In the genomic region with DNA sequence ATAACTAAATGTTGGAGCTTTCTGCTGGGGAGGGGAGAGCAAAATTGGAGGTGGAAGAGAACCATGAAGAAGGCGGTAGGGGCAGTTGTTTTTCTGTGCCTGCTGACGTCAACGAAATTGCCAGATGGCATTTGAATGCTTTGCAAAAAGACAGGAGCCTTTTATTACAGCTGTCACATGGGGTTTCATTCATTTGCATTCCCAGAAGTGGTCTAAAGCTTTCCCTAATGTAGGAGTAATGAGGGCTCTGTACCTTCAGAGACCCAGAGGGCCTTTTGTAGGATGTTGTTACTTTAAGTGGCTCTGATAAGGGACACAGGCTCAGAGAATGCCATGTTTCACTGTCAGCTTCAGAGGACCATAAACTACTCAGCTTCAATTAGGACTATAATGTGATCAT, we compare ENCODE assay signal across 11 cellular contexts.
A peak's percentile ranks its signal among the peaks of the same experiment; 100 is the strongest.
DNase-seq lines count a peak whose midpoint lies in the region; ATAC-seq and TF ChIP-seq lines count a peak whose summit lies in the region.
"Had no signal": no experiment of that assay in that cellular context is flagged by ENCODE, and none has a peak within 500 bp of the region (broad histone marks: within the 10 kb centered on the region; RNA-seq: fewer than 3 reads in every experiment).

No MANE protein-coding gene starts in this region.

- H3K27me3 Mint-ChIP-seq in endodermal cell (ENCODE audit: insufficient read depth) (no peaks in the 10 kb centered on the region), nephron (ENCODE audit: low read depth) (no peaks in the 10 kb centered on the region)
- H3K27me3 Mint-ChIP-seq in activated naive CD8-positive, alpha-beta T cell treated with anti-CD3 and anti-CD28 coated beads for 36 hours, result peaks cover 3% of the 10 kb centered on the region

- peak overlapping the region; percentile 65 for H3K27ac ChIP-seq in endodermal cell (ENCODE audit: low read depth, low read length)
- H3K27ac ChIP-seq: testis had no signal

- no peaks in the 10 kb centered on the region for H3K27me3 ChIP-seq in endodermal cell (ENCODE audit: control insufficient read depth, insufficient read depth, low read length, poor library complexity, severe bottlenecking)
- H3K27me3 ChIP-seq: testis had no signal

- H3K4me1 Mint-ChIP-seq in endodermal cell (peaks cover 29% of the 10 kb centered on the region), nephron (peaks cover 8% of the 10 kb centered on the region)
- H3K4me1 Mint-ChIP-seq in activated naive CD8-positive, alpha-beta T cell treated with anti-CD3 and anti-CD28 coated beads for 36 hours, result no peaks in the 10 kb centered on the region
- H3K4me1 Mint-ChIP-seq: activated CD4-positive, alpha-beta T cell treated with anti-CD3 and anti-CD28 coated beads for 36 hours had no signal

- no peak overlapping the region for H3K9ac ChIP-seq in endodermal cell (ENCODE audit: extremely low read depth, low read length, poor library complexity, severe bottlenecking)

- no peak overlapping the region for H3K27ac Mint-ChIP-seq in endodermal cell
- H3K27ac Mint-ChIP-seq in nephron, result peak overlapping the region in 2 of 3 experiments; percentile 29 to 51
- no peak overlapping the region for H3K27ac Mint-ChIP-seq in activated naive CD8-positive, alpha-beta T cell treated with anti-CD3 and anti-CD28 coated beads for 36 hours
- H3K27ac Mint-ChIP-seq: activated CD4-positive, alpha-beta T cell treated with anti-CD3 and anti-CD28 coated beads for 36 hours; activated naive CD8-positive, alpha-beta T cell had no signal

- DNase-seq in DMS 273 treated with DMSO at 0.1 percent for 48 hours (lab: John Stamatoyannopoulos, UW) (peak; percentile 43), NCI-H510A treated with DMSO at 0.1 percent for 48 hours (lab: John Stamatoyannopoulos, UW) (peak; percentile 14), endodermal cell (no peak), cerebellar nuclear complex (lab: John Stamatoyannopoulos, UW) (no peak)
- no peak for DNase-seq in activated naive CD8-positive, alpha-beta T cell treated with anti-CD3 and anti-CD28 coated beads for 36 hours
- no peak for DNase-seq in central memory CD4-positive, alpha-beta T cell
- DNase-seq: activated CD4-positive, alpha-beta T cell treated with anti-CD3 and anti-CD28 coated beads for 36 hours; testis had no signal

- no peaks in the 10 kb centered on the region for H3K9me3 Mint-ChIP-seq in endodermal cell
- H3K9me3 Mint-ChIP-seq in nephron, result no peaks in the 10 kb centered on the region
- no peaks in the 10 kb centered on the region for H3K9me3 Mint-ChIP-seq in activated naive CD8-positive, alpha-beta T cell treated with anti-CD3 and anti-CD28 coated beads for 36 hours

- H3K36me3 Mint-ChIP-seq in endodermal cell (ENCODE audit: low read depth), result no peaks in the 10 kb centered on the region
- H3K36me3 Mint-ChIP-seq in nephron (ENCODE audit: low read depth), result no peaks in the 10 kb centered on the region
- H3K36me3 Mint-ChIP-seq in activated naive CD8-positive, alpha-beta T cell treated with anti-CD3 and anti-CD28 coated beads for 36 hours, result no peaks in the 10 kb centered on the region
- H3K36me3 Mint-ChIP-seq: activated naive CD8-positive, alpha-beta T cell had no signal

- WGBS in endodermal cell (ENCODE audit: insufficient coverage in 1 of 2, insufficient read length in 1 of 2), 2 experiments, result 70 to 74% methylated on average over 3 of the region's 3 CpGs

- TF ChIP-seq CTCF in endodermal cell (conservative IDR thresholded peaks at IDR 0.05) (no peak), nephron (IDR thresholded peaks at IDR 0.05; ENCODE audit: unreplicated experiment in 3 of 3) (no peak)

- no peaks in the 10 kb centered on the region for H3K9me3 ChIP-seq in endodermal cell (ENCODE audit: control insufficient read depth, low read length)
- H3K9me3 ChIP-seq: testis had no signal

- ATAC-seq in HG03108 (IDR thresholded peaks at IDR 0.05; ENCODE audit: unreplicated experiment), result no peak
- ATAC-seq: activated CD4-positive, alpha-beta T cell treated with anti-CD3 and anti-CD28 coated beads for 36 hours had no signal

- H3K36me3 ChIP-seq in endodermal cell (ENCODE audit: control insufficient read depth, insufficient read depth, low read length), result no peaks in the 10 kb centered on the region

- H3K4me3 ChIP-seq in endodermal cell (ENCODE audit: low read length), result no peak overlapping the region
- H3K4me3 ChIP-seq: testis had no signal

- H3K4me3 Mint-ChIP-seq in endodermal cell (no peak overlapping the region), nephron (no peak overlapping the region)
- no peak overlapping the region for H3K4me3 Mint-ChIP-seq in activated naive CD8-positive, alpha-beta T cell treated with anti-CD3 and anti-CD28 coated beads for 36 hours
- H3K4me3 Mint-ChIP-seq: activated CD4-positive, alpha-beta T cell treated with anti-CD3 and anti-CD28 coated beads for 36 hours; activated naive CD8-positive, alpha-beta T cell had no signal

- H3K4me1 ChIP-seq in endodermal cell (ENCODE audit: control insufficient read depth, insufficient read depth, low read length), result peaks cover 7% of the 10 kb centered on the region
- H3K4me1 ChIP-seq: testis had no signal

Comparison
In these comparisons a context has a peak if more than half of its experiments do, and no peak if none do; other contexts are left out.
1. DNase-seq: peak in DMS 273 treated with DMSO at 0.1 percent for 48 hours (single experiment) and NCI-H510A treated with DMSO at 0.1 percent for 48 hours (single experiment); none in endodermal cell (single experiment), activated naive CD8-positive, alpha-beta T cell treated with anti-CD3 and anti-CD28 coated beads for 36 hours (single experiment), cerebellar nuclear complex (0 of 2) and central memory CD4-positive, alpha-beta T cell (single experiment).
2. H3K27ac Mint-ChIP-seq: peak in nephron (2 of 3); none in endodermal cell (single experiment) and activated naive CD8-positive, alpha-beta T cell treated with anti-CD3 and anti-CD28 coated beads for 36 hours (single experiment).